ENCODE assay signal across 8 cellular contexts in the genomic region with DNA sequence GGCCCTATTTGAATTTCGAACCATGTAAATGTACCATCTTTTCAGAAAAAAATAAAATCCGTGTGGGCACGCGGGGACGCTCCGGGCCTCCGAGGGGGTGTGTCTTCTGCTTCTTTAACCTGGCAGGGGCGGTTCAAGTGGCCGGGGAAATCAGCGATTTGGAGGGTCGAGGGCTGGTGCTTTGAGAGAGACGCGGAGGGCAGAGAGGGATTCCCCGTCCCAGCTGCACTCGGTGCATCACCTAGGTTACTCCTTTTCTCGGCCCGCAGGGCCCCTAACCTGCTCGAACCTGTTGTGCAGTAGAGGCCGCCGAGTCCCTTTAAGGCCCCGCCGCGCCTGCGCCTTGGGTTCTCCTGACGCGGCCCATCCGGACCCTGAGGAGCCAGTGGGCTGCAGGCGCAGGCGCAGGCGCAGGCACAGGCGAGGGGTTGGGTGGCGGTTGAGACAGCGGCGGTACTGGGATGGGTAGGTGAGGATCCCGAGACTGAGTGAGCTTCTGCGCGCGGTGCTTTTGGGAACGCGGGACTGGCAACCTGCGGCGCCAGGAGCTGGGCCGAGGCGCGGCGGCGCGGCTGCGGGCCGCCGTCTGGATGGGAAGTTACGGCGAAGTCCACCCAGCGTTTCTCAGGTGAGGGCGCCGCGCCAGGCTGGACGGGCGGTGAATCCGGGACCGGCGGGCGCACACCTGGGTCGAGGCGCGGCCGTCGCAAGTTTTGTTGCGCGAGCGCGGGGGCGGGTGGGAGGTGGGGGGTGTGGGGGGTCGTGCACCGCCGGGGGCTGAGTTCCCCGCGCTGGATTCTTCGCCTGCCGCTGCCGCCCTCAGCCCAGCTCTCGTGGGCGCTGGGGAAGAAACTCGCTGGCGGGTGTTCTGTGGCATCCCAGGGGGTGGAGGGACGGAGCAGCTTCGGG. TPM values are rescaled to one million over a fixed set of nuclear protein-coding genes. Genes with fewer than 3 reads are reported as not detected.
A peak's percentile ranks its signal among the peaks of the same experiment; 100 is the strongest.
DNase-seq lines count a peak whose midpoint lies in the region; ATAC-seq and TF ChIP-seq lines count a peak whose summit lies in the region.

NBPF3 (plus strand) TSS at position 417 of the 909 bp plus-strand sequence. CDS start 4,950 bp downstream, outside the sequence.

- POLR2A ChIA-PET in Caco-2 (lab: Charles Lee): no interaction called here

- peaks cover 30% of the 10 kb centered on the region for H3K79me2 ChIP-seq in neural progenitor cell (ENCODE audit: low read depth)

- peak within 1 kb of the TSS; percentile 43 for H3K27ac ChIP-seq in KOPT-K1 (ENCODE audit: low read depth, low read length, poor library complexity, severe bottlenecking)
- H3K27ac ChIP-seq in foreskin keratinocyte: no peak within 1 kb of the TSS
- H3K27ac ChIP-seq in neural progenitor cell: peak within 1 kb of the TSS; percentile 34
- peak within 1 kb of the TSS; percentile 58 to 83 (median 75) for H3K27ac ChIP-seq in stomach

- TF ChIP-seq POLR2A in stomach (IDR thresholded peaks at IDR 0.05): no peak

- TF ChIP-seq CTCF in Caco-2 (IDR thresholded peaks at IDR 0.05; ENCODE audit: insufficient read depth in 1 of 2, low read depth in 1 of 2, low read length in 1 of 2, severe bottlenecking in 1 of 2, unreplicated experiment in 1 of 2) (no peak), foreskin keratinocyte (conservative IDR thresholded peaks at IDR 0.05) (no peak), neural progenitor cell (IDR thresholded peaks at IDR 0.05) (no peak), stomach (IDR thresholded peaks at IDR 0.05) (no peak)

- H4K20me1 ChIP-seq in neural progenitor cell (ENCODE audit: low read depth): peaks cover 9% of the 10 kb centered on the region

- peak within 1 kb of the TSS; percentile 96 for H3K4me3 Mint-ChIP-seq in Caco-2 (ENCODE audit: unreplicated experiment)
- peak within 1 kb of the TSS; percentile 90 for H3K4me3 Mint-ChIP-seq in neural progenitor cell

- WGBS in stomach, 5 donors: 0 to 1% (median 0%) methylated on average over 35 to 87 of the region's 87 CpGs

- no peak for TF ChIP-seq EP300 in stomach (IDR thresholded peaks at IDR 0.05)

- intact Hi-C loops in Caco-2 (cut with micrococcal nuclease; ENCODE audit: unreplicated experiment): no loop called here
- intact Hi-C loops in stomach (cut with DNase I; ENCODE audit: low total_unique reads): no loop called here

- H3K36me3 Mint-ChIP-seq in Caco-2 (ENCODE audit: insufficient read depth, unreplicated experiment) (no peaks in the 10 kb centered on the region), neural progenitor cell (peaks cover 2% of the 10 kb centered on the region)

- H3K4me3 ChIP-seq in Caco-2 (ENCODE audit: low read depth, low read length) (peak within 1 kb of the TSS; percentile 90), neural progenitor cell (peak within 1 kb of the TSS; percentile 52), stomach (peak within 1 kb of the TSS; percentile 68 to 85 (median 73))

- peak within 1 kb of the TSS; percentile 92 for H3K27ac Mint-ChIP-seq in Caco-2 (ENCODE audit: unreplicated experiment)
- H3K27ac Mint-ChIP-seq in neural progenitor cell: peak within 1 kb of the TSS; percentile 88

- H3K27me3 Mint-ChIP-seq in Caco-2 (ENCODE audit: insufficient read depth, unreplicated experiment) (no peaks in the 10 kb centered on the region), neural progenitor cell (ENCODE audit: insufficient read depth, low read depth) (peaks cover 7% of the 10 kb centered on the region)

- H3K27me3 ChIP-seq in Caco-2 (replicated peaks; ENCODE audit: control insufficient read depth, insufficient read depth, low read length) (no peaks in the 10 kb centered on the region), foreskin keratinocyte (no peaks in the 10 kb centered on the region), neural progenitor cell (peaks cover 30% of the 10 kb centered on the region), stomach (peaks cover 0 to 23% (median 0%) of the 10 kb centered on the region in 3 donors)

- ATAC-seq in GM21526 (IDR thresholded peaks at IDR 0.05; ENCODE audit: low FRiP score, unreplicated experiment) (peak; percentile 87), foreskin keratinocyte (peak; percentile 92)

- H3K9me3 Mint-ChIP-seq in Caco-2 (ENCODE audit: unreplicated experiment): no peaks in the 10 kb centered on the region
- H3K9me3 Mint-ChIP-seq in neural progenitor cell: peaks cover 2% of the 10 kb centered on the region

- H3K4me1 Mint-ChIP-seq in Caco-2 (ENCODE audit: low read depth, unreplicated experiment) (no peaks in the 10 kb centered on the region), neural progenitor cell (peaks cover 18% of the 10 kb centered on the region)

- H3K36me3 ChIP-seq in Caco-2 (ENCODE audit: control insufficient read depth, insufficient read depth, low read length): no peaks in the 10 kb centered on the region
- H3K36me3 ChIP-seq in KOPT-K1 (ENCODE audit: insufficient read depth, low read length): no peaks in the 10 kb centered on the region
- H3K36me3 ChIP-seq in neural progenitor cell: no peaks in the 10 kb centered on the region
- peaks cover 0 to 5% (median 4%) of the 10 kb centered on the region in 4 donors for H3K36me3 ChIP-seq in stomach

- CTCF ChIA-PET in Caco-2 (lab: Charles Lee): interaction anchor here (0.7 to 1.8 kb wide), 2 partner anchors 70 to 188 kb away, joined by 3 to 6 read pairs; no protein-coding TSS in a partner anchor

- peak within 1 kb of the TSS; percentile 87 for H3K4me2 ChIP-seq in neural progenitor cell

- no peaks in the 10 kb centered on the region for H3K4me1 ChIP-seq in Caco-2
- no peaks in the 10 kb centered on the region for H3K4me1 ChIP-seq in foreskin keratinocyte
- H3K4me1 ChIP-seq in neural progenitor cell: peaks cover 5% of the 10 kb centered on the region
- peaks cover 8 to 37% (median 32%) of the 10 kb centered on the region in 4 donors for H3K4me1 ChIP-seq in stomach

- H2AFZ ChIP-seq in neural progenitor cell (replicated peaks): peak within 1 kb of the TSS; percentile 78

- peaks cover 4% of the 10 kb centered on the region for H3F3A ChIP-seq in neural progenitor cell (ENCODE audit: low read depth)

- no TSS peak for BruUV-seq in Caco-2 (replicated peaks; lab: Mats Ljungman, UMichigan)

- H3K9ac ChIP-seq in neural progenitor cell: peak within 1 kb of the TSS; percentile 36

- H3K9me3 ChIP-seq in Caco-2 (no peaks in the 10 kb centered on the region), KOPT-K1 (ENCODE audit: insufficient read depth, low read length, poor library complexity, severe bottlenecking) (no peaks in the 10 kb centered on the region), neural progenitor cell (ENCODE audit: low read depth) (no peaks in the 10 kb centered on the region), stomach (no peaks in the 10 kb centered on the region)

- DNase-seq in Caco-2 (peak; percentile 94), SIG-M5 (lab: John Stamatoyannopoulos, UW) (peak; percentile 27), activated gamma-delta T cell treated with Interleukin-2 at 50 U/mL for 16 hours (peak; percentile 85), foreskin keratinocyte (peak; percentile 75 to 82), neural progenitor cell (ENCODE audit: low spot score) (peak; percentile 98), stomach (peak; percentile 91)

RNA-seq across cellular contexts. Expression of gene NBPF3, which starts in this region (rescaled TPM):
- total RNA-seq in Caco-2 (2022): 14.3 and 14.9 TPM in 2 replicates
- total RNA-seq in foreskin keratinocyte: 7.4 and 9.8 TPM in 2 replicates
- 1.8 and 3.2 TPM in 2 replicates for polyA plus RNA-seq in foreskin keratinocyte
- total RNA-seq in neural progenitor cell (ENCODE audit: low replicate concordance): 18.5 and 22.0 TPM in 2 replicates
- total RNA-seq in stomach: 10 to 100 TPM in 4 of 5 donors, 1 to 10 TPM in 1; 3.5 to 42.8 (median 14.8) TPM
- 1 to 10 TPM; 1.1 to 6.1 (median 5.4) TPM for polyA plus RNA-seq in stomach

Comparison
In these comparisons a context has a peak if more than half of its experiments do, and no peak if none do; other contexts are left out.
1. DNase-seq: peak in every context shown above with its lines; median percentile 98 in neural progenitor cell; 94 in Caco-2; 91 in stomach; 85 in activated gamma-delta T cell treated with Interleukin-2 at 50 U/mL for 16 hours; 78 in foreskin keratinocyte; 27 in SIG-M5.